8 cellular contexts compared by ENCODE assay signal in the genomic region with DNA sequence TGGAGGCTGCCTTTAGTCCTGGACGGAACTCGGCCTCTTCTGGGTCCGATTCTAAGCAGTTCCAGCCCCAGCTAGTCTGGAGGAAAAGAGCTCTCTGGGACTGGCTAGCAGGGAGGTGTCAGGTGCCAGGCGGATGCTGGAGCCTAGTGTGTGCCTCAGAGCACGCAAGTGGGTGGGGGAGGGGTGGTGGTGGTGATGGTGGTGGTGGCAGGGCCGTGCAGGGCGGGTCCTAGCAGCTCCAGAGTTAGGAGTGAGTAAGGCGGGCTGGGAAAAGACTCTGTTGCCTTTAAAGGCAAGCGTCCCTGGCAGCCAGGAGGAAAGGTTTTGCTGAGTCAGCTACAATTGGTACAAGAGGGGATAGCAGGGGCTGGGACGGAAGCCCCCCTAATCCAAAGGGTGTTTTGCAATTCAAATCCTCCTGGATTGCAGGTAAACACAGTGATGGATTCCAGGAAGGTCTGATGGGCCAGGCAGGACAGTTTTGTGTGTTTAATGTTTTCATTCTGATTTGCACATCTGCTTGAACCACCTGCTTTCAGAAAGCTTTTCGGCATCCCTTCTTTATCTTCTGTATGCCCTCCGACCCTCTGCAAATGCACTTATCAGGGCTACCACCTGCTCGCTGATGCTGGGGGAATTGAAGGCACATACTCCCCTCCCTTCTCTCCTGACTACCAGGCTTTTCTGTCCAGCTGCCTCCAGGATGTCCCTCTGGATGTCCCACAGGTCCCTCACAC. TPM values are rescaled to one million over a fixed set of nuclear protein-coding genes. Genes with fewer than 3 reads are reported as not detected.
A peak's percentile ranks its signal among the peaks of the same experiment; 100 is the strongest.
DNase-seq lines count a peak whose midpoint lies in the region; ATAC-seq and TF ChIP-seq lines count a peak whose summit lies in the region.

No MANE protein-coding gene starts in this region.

- peaks cover 6% of the 10 kb centered on the region; the same call in 1 of the 2 replicates for H3F3A ChIP-seq in MM.1S (ENCODE audit: insufficient read depth, low read length)

- H3K36me3 ChIP-seq in MM.1S (replicated peaks; ENCODE audit: insufficient read depth, low read length) = no peaks in the 10 kb centered on the region

- POLR2A ChIA-PET in activated CD8-positive, alpha-beta T cell treated with anti-CD3 and anti-CD28 coated beads for 36 hours (lab: Charles Lee) = no interaction called here

- H2AFZ ChIP-seq in MM.1S (ENCODE audit: low read length) = no peak overlapping the region

- peaks cover 2% of the 10 kb centered on the region for H3K79me2 ChIP-seq in MM.1S (ENCODE audit: low read length)

- H3K9ac ChIP-seq in MM.1S (ENCODE audit: low read length) = no peak overlapping the region

- peaks cover 7% of the 10 kb centered on the region for H3K27me3 Mint-ChIP-seq in activated CD8-positive, alpha-beta T cell treated with anti-CD3 and anti-CD28 coated beads for 36 hours

- peaks cover 18% of the 10 kb centered on the region for H3K4me1 Mint-ChIP-seq in activated CD8-positive, alpha-beta T cell treated with anti-CD3 and anti-CD28 coated beads for 36 hours (ENCODE audit: low read depth)

- CTCF ChIA-PET in activated CD8-positive, alpha-beta T cell treated with anti-CD3 and anti-CD28 coated beads for 36 hours (lab: Charles Lee) = interaction anchor here (0.7 to 2.8 kb wide), 2 partner anchors 50 to 110 kb away, joined by 3 to 14 read pairs; no protein-coding TSS in a partner anchor

- peak overlapping the region; percentile 17 for H3K27ac Mint-ChIP-seq in activated CD8-positive, alpha-beta T cell treated with anti-CD3 and anti-CD28 coated beads for 36 hours

- peaks cover 9% of the 10 kb centered on the region; the same call in 1 of the 2 replicates for H3K4me1 ChIP-seq in MM.1S (ENCODE audit: low read length)

- 0 out of 2 replicates have a peak, but pooled peaks cover 3% of the 10 kb centered on the region for H3K27me3 ChIP-seq in MM.1S (replicated peaks; ENCODE audit: insufficient read depth, low read length)

- no peaks in the 10 kb centered on the region for H4K20me1 ChIP-seq in MM.1S (ENCODE audit: insufficient read depth, low read length)

- intact Hi-C loops in activated CD8-positive, alpha-beta T cell treated with anti-CD3 and anti-CD28 coated beads for 36 hours (cut with micrococcal nuclease) = no loop called here

- H3K27ac ChIP-seq in MM.1S (ENCODE audit: low read length) = no peak overlapping the region

- H3K9me2 ChIP-seq in MM.1S (replicated peaks; ENCODE audit: insufficient read depth, low read length) = no peaks in the 10 kb centered on the region

- no peak for TF ChIP-seq CTCF in activated CD8-positive, alpha-beta T cell treated with anti-CD3 and anti-CD28 coated beads for 36 hours (IDR thresholded peaks at IDR 0.05)
- no peak for TF ChIP-seq CTCF in MM.1S (IDR thresholded peaks at IDR 0.05; ENCODE audit: low read length)

- H3K36me3 Mint-ChIP-seq in activated CD8-positive, alpha-beta T cell treated with anti-CD3 and anti-CD28 coated beads for 36 hours (ENCODE audit: low read depth) = peaks cover 3% of the 10 kb centered on the region

- no peaks in the 10 kb centered on the region for H3K9me3 ChIP-seq in MM.1S (replicated peaks; ENCODE audit: insufficient read depth, low read length)

- DNase-seq in AG08396 (ENCODE audit: low spot score) (peak; percentile 41), NCI-H1105 treated with DMSO at 0.1 percent for 48 hours (lab: John Stamatoyannopoulos, UW) (peak; percentile 61), kidney tubule cell (ENCODE audit: low spot score) (peak; percentile 89), MM.1S (no peak), NK-92 (lab: John Stamatoyannopoulos, UW; ENCODE audit: unreplicated experiment) (no peak)
- DNase-seq in activated CD8-positive, alpha-beta T cell treated with anti-CD3 and anti-CD28 coated beads for 36 hours = peak; percentile 39
- DNase-seq in stimulated activated naive CD4-positive, alpha-beta T cell treated with Interleukin-2 at 50 U/mL for 16 hours (lab: John Stamatoyannopoulos, UW) = no peak

- H3K4me3 ChIP-seq in MM.1S (ENCODE audit: low read length) = no peak overlapping the region

- ATAC-seq in activated CD8-positive, alpha-beta T cell treated with anti-CD3 and anti-CD28 coated beads for 36 hours = no peak
- ATAC-seq in HG02840 (IDR thresholded peaks at IDR 0.05; ENCODE audit: low FRiP score, unreplicated experiment) = no peak

- no peaks in the 10 kb centered on the region for H3K9me3 Mint-ChIP-seq in activated CD8-positive, alpha-beta T cell treated with anti-CD3 and anti-CD28 coated beads for 36 hours

- H3K4me2 ChIP-seq in MM.1S (ENCODE audit: low read depth, low read length) = no peak overlapping the region

- no peak overlapping the region for H3K4me3 Mint-ChIP-seq in activated CD8-positive, alpha-beta T cell treated with anti-CD3 and anti-CD28 coated beads for 36 hours

RNA-seq across cellular contexts. Expression of a gene that starts 4.1 kb away (rescaled TPM):
- total RNA-seq in activated CD8-positive, alpha-beta T cell treated with anti-CD3 and anti-CD28 coated beads for 36 hours = 100 to 1,000 TPM; 158 to 162 TPM

Comparison
In these comparisons a context has a peak if more than half of its experiments do, and no peak if none do; other contexts are left out.
1. DNase-seq: peak in AG08396 (single experiment), NCI-H1105 treated with DMSO at 0.1 percent for 48 hours (single experiment), activated CD8-positive, alpha-beta T cell treated with anti-CD3 and anti-CD28 coated beads for 36 hours (single experiment) and kidney tubule cell (single experiment); none in MM.1S (single experiment), stimulated activated naive CD4-positive, alpha-beta T cell treated with Interleukin-2 at 50 U/mL for 16 hours (single experiment) and NK-92 (single experiment).